In genomic region chr2:86719637-86720540, GRCh38 we compare ENCODE assay signal across 8 cellular contexts. TPM values are rescaled to one million over a fixed set of nuclear protein-coding genes. Genes with fewer than 3 reads are reported as not detected.
A peak's percentile ranks its signal among the peaks of the same experiment; 100 is the strongest.
DNase-seq lines count a peak whose midpoint lies in the region; ATAC-seq, FAIRE-seq and TF ChIP-seq lines count a peak whose summit lies in the region.
"Not testable (repeated sequence)": the region's sequence is repeated elsewhere in the genome, so short reads cannot be mapped to it uniquely, and the experiment has no call there.

TSS of gene RMND5A (plus strand) at chr2:86720291. CDS start at chr2:86720668, 377 bp downstream.

- TF ChIP-seq EP300 in tibial nerve (IDR thresholded peaks at IDR 0.05) = peak in 1 of 2 donors; percentile 75

- ATAC-seq in HG02840 (IDR thresholded peaks at IDR 0.05; ENCODE audit: low FRiP score, unreplicated experiment) (peak; percentile 92), left cardiac atrium (peak; percentile 96 to 99)

- TF ChIP-seq POLR2A in GM12891 (IDR thresholded peaks at IDR 0.05; ENCODE audit: low read depth, low read length) = not testable (repeated sequence)
- peak; percentile 46 to 81 for TF ChIP-seq POLR2A in tibial nerve (IDR thresholded peaks at IDR 0.05)

- FAIRE-seq in GM12891 (lab: Jason Lieb, UNC) = peak; percentile 97

- H3K27ac ChIP-seq in angular gyrus (ENCODE audit: low read depth, low read length) (peak within 1 kb of the TSS; percentile 85), tibial nerve (peak within 1 kb of the TSS; percentile 75 to 92 (median 87))

- H3K27me3 ChIP-seq in tibial nerve = not testable (repeated sequence)

- peak within 1 kb of the TSS; percentile 55 to 82 (median 61) for H3K4me3 ChIP-seq in tibial nerve

- WGBS in tibial nerve, 2 donors = 1% methylated on average over 18 to 22 of the region's 95 CpGs

- intact Hi-C loops in left cardiac atrium (cut with DNase I); posterior cingulate gyrus (cut with DNase I): not testable (repeated sequence)

- not testable (repeated sequence) for H3K9me3 ChIP-seq in tibial nerve

- TF ChIP-seq CTCF in tibial nerve (IDR thresholded peaks at IDR 0.05) = peak in 1 of 5 experiments; percentile 22

- not testable (repeated sequence) for H3K36me3 ChIP-seq in tibial nerve

- not testable (repeated sequence) for DNase-seq in GM12891 (ENCODE audit: insufficient read length, low spot score)
- DNase-seq in NCI-H1694 treated with DMSO at 0.1 percent for 48 hours (lab: John Stamatoyannopoulos, UW) (peak; percentile 79), T-helper 22 cell (ENCODE audit: low read depth) (peak; percentile 89), left cardiac atrium (peak; percentile 93), posterior cingulate gyrus (peak; percentile 86 to 98 (median 90)), tibial nerve (ENCODE audit: low spot score in 2 of 2) (peak; percentile 79)

- H3K4me1 ChIP-seq in tibial nerve = not testable (repeated sequence)

RNA-seq across cellular contexts. Expression of gene RMND5A, which starts in this region (rescaled TPM):
- 10.1 TPM for polyA plus RNA-seq in GM12891 (2012; ENCODE audit: low read depth, missing spikeins)
- total RNA-seq in left cardiac atrium (10 to 100 TPM; 50.0 to 61.9 TPM), tibial nerve (10 to 100 TPM; 40.5 to 59.9 (median 48.5) TPM)
